9 cellular contexts compared by ENCODE assay signal in the genomic region with DNA sequence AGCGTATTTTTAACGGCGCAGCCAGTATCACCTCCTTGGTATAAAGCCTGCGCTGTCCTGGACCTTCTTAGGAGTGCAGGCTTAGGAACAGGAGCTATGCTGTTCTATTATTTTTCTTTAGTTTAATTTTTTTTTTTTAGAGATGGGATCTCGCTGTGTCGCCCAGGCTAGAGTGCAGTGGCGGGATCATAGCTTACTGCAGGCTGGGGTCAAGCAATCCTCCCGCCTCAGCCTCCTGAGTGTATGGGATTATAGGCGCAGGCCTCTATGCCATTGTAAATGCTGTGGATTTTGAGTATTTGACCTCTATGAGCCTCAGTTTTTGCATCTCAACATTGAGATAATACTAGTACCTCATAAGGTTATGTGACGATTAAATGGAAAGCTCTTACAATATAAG. TPM values are rescaled to one million over a fixed set of nuclear protein-coding genes. Genes with fewer than 3 reads are reported as not detected.
DNase-seq lines count a peak whose midpoint lies in the region; ATAC-seq and TF ChIP-seq lines count a peak whose summit lies in the region.
"Had no signal": no experiment of that assay in that cellular context is flagged by ENCODE, and none has a peak within 500 bp of the region (broad histone marks: within the 10 kb centered on the region; RNA-seq: fewer than 3 reads in every experiment).

No MANE protein-coding gene starts in this region.

- H3K36me3 Mint-ChIP-seq in activated naive CD4-positive, alpha-beta T cell treated with anti-CD3 and anti-CD28 coated beads, Interleukin-2, amount 50 U/mL, for 24 hours: peaks cover 23% of the 10 kb centered on the region

- H3K27ac Mint-ChIP-seq in activated naive CD4-positive, alpha-beta T cell treated with anti-CD3 and anti-CD28 coated beads, Interleukin-2, amount 50 U/mL, for 24 hours: peak overlapping the region; percentile 98

- peak overlapping the region; percentile 90 for H3K4me3 Mint-ChIP-seq in activated naive CD4-positive, alpha-beta T cell treated with anti-CD3 and anti-CD28 coated beads, Interleukin-2, amount 50 U/mL, for 24 hours

- H3K27me3 ChIP-seq in brain microvascular endothelial cell (replicated peaks) (no peaks in the 10 kb centered on the region), upper lobe of left lung (no peaks in the 10 kb centered on the region)

- H3K4me3 ChIP-seq in brain microvascular endothelial cell (ENCODE audit: low read depth, low read length) (peak overlapping the region; percentile 72), mesodermal cell (ENCODE audit: extremely low read depth, insufficient read depth, low read length, poor library complexity, severe bottlenecking) (peak overlapping the region; percentile 58), upper lobe of left lung (peak overlapping the region; percentile 58 to 75 (median 68))

- TF ChIP-seq POLR2A in upper lobe of left lung (IDR thresholded peaks at IDR 0.05): no peak

- WGBS in mesodermal cell (ENCODE audit: insufficient coverage in 2 of 2), 2 experiments: 80 to 94% methylated on average over 1 to 3 of the region's 10 CpGs
- WGBS in upper lobe of left lung, 2 donors: 58% methylated on average over 10 of the region's 10 CpGs

- TF ChIP-seq CTCF in brain microvascular endothelial cell (IDR thresholded peaks at IDR 0.05; ENCODE audit: low read depth, low read length, missing control alignments): no peak
- TF ChIP-seq CTCF in upper lobe of left lung (IDR thresholded peaks at IDR 0.05): no peak

- no peak for TF ChIP-seq EP300 in upper lobe of left lung (IDR thresholded peaks at IDR 0.05)

- H3K9me3 ChIP-seq in mesodermal cell (ENCODE audit: control insufficient read depth, low read length) (no peaks in the 10 kb centered on the region), upper lobe of left lung (no peaks in the 10 kb centered on the region)

- peaks cover 53% of the 10 kb centered on the region for H3K4me1 Mint-ChIP-seq in activated naive CD4-positive, alpha-beta T cell treated with anti-CD3 and anti-CD28 coated beads, Interleukin-2, amount 50 U/mL, for 24 hours

- no peak overlapping the region for H3K27ac ChIP-seq in brain microvascular endothelial cell
- H3K27ac ChIP-seq in mesodermal cell (ENCODE audit: low read depth, low read length, severe bottlenecking): peak overlapping the region; percentile 81
- peak overlapping the region; percentile 96 to 100 (median 97) for H3K27ac ChIP-seq in upper lobe of left lung

- no peak for DNase-seq in activated naive CD4-positive, alpha-beta T cell treated with anti-CD3 and anti-CD28 coated beads, Interleukin-2, amount 50 U/mL, for 16 hours
- DNase-seq in brain microvascular endothelial cell (no peak), upper lobe of left lung (no peak), DMS53 treated with DMSO at 0.1 percent for 48 hours (lab: John Stamatoyannopoulos, UW; ENCODE audit: unreplicated experiment) (no peak), GM03348 (ENCODE audit: low spot score) (no peak)
- DNase-seq: DMS153 had no signal

- peaks cover 6% of the 10 kb centered on the region for H3K4me1 ChIP-seq in mesodermal cell (ENCODE audit: control insufficient read depth, insufficient read depth, low read length, poor library complexity, severe bottlenecking)
- peaks cover 28 to 41% (median 30%) of the 10 kb centered on the region in 4 donors for H3K4me1 ChIP-seq in upper lobe of left lung

- H3K27me3 Mint-ChIP-seq in activated naive CD4-positive, alpha-beta T cell treated with anti-CD3 and anti-CD28 coated beads, Interleukin-2, amount 50 U/mL, for 24 hours: peaks cover 1% of the 10 kb centered on the region

- ATAC-seq in upper lobe of left lung (ENCODE audit: low FRiP score in 2 of 2): no peak
- no peak for ATAC-seq in GM19455 (IDR thresholded peaks at IDR 0.05; ENCODE audit: unreplicated experiment)

- H3K36me3 ChIP-seq in brain microvascular endothelial cell (replicated peaks) (no peaks in the 10 kb centered on the region), mesodermal cell (ENCODE audit: control insufficient read depth, insufficient read depth, low read length) (no peaks in the 10 kb centered on the region), upper lobe of left lung (no peaks in the 10 kb centered on the region)

- in situ Hi-C loops in brain microvascular endothelial cell (cut with HindIII; ENCODE audit: low pct_ligation_motif_present, low sequenced_read_pairs): no loop called here

- H3K9me3 Mint-ChIP-seq in activated naive CD4-positive, alpha-beta T cell treated with anti-CD3 and anti-CD28 coated beads, Interleukin-2, amount 50 U/mL, for 24 hours: peaks cover 8% of the 10 kb centered on the region

RNA-seq across cellular contexts. Expression of a gene that starts 4.1 kb away (rescaled TPM):
- polyA plus RNA-seq in mesodermal cell (2013, experiment 1 of 2): not detected
- not detected for polyA plus RNA-seq in mesodermal cell (2013, experiment 2 of 2)
- not detected for total RNA-seq in upper lobe of left lung

RNA-seq across cellular contexts. Expression of a gene that starts 15.5 kb away (rescaled TPM):
- polyA plus RNA-seq in mesodermal cell (2013, experiment 1 of 2): 3.5 TPM
- 4.5 TPM for polyA plus RNA-seq in mesodermal cell (2013, experiment 2 of 2)
- total RNA-seq in upper lobe of left lung: 1 to 10 TPM in 2 of 6 donors, under 1 TPM in 4; 0.17 to 1.3 (median 0.93) TPM

RNA-seq across cellular contexts. Expression of a gene that starts 41.7 kb away (rescaled TPM):
- 15.1 TPM for polyA plus RNA-seq in mesodermal cell (2013, experiment 1 of 2)
- 13.2 TPM for polyA plus RNA-seq in mesodermal cell (2013, experiment 2 of 2)
- total RNA-seq in upper lobe of left lung: 10 to 100 TPM; 17.8 to 36.5 (median 30.6) TPM
